Comparison of ENCODE assay signal across 9 cellular contexts in the genomic region with DNA sequence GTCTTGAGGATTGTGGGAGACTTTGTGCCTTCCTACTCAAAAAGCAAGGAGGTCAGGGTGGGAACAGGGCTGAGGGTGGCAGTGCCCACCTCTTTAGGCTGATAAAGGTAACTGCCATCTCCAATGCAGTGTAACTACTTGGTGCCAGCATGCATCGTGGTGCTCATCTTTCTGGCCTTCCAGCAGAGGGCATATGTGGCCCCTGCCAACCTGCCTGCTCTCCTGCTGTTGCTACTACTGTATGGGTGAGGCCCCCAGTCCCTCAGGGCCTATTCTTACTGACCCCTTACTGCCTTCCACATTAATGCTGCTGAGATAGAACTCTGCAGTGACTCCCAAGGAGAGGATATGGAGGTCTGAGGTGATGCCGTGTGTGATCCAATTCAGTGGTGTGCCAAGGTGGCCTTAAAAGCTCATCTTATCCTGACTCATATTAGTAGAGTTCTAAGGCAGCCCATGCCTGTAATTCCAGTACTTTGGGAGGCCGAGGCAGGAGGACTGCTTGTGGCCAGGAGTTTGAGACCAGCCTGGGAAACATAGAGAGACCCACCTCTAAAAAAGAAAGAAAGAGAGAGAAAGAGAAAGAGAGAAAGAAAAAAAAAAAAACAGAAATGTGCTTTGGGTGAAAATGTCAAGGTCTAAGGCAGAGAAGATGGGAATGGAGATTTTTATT. TPM values are rescaled to one million over a fixed set of nuclear protein-coding genes. Genes with fewer than 3 reads are reported as not detected.
DNase-seq lines count a peak whose midpoint lies in the region; ATAC-seq, FAIRE-seq and TF ChIP-seq lines count a peak whose summit lies in the region.
"Had no signal": no experiment of that assay in that cellular context is flagged by ENCODE, and none has a peak within 500 bp of the region (broad histone marks: within the 10 kb centered on the region; RNA-seq: fewer than 3 reads in every experiment).

No MANE protein-coding gene starts in this region.

- FAIRE-seq in K562 (lab: Jason Lieb, UNC), result peak; percentile 46

- H3K9me3 ChIP-seq in OCI-LY1 (ENCODE audit: low read length) (no peaks in the 10 kb centered on the region), K562 (replicated peaks; ENCODE audit: control insufficient read depth, insufficient read depth, low read depth, low read length) (no peaks in the 10 kb centered on the region), skeletal muscle tissue (ENCODE audit: control insufficient read depth in 3 of 3, low read length in 3 of 3) (peaks cover 9 to 33% (median 26%) of the 10 kb centered on the region in 3 donors)

- in situ Hi-C loops in K562 (cut with MboI), result no loop called here

- peak; percentile 7 for DNase-seq in NCI-H510A treated with DMSO at 0.1 percent for 48 hours (lab: John Stamatoyannopoulos, UW)
- no peak for DNase-seq in NCI-H510A (lab: John Stamatoyannopoulos, UW)
- DNase-seq in K562 (ENCODE audit: extremely low read depth in 1 of 4, low spot score in 3 of 4), result no peak
- no peak for DNase-seq in activated CD8-positive, alpha-beta memory T cell treated with anti-CD3 and anti-CD28 coated beads, Interleukin-2, amount 50 U/mL, for 4 hours
- no peak for DNase-seq in stimulated activated CD8-positive, alpha-beta memory T cell treated with anti-CD3 and anti-CD28 coated beads, Interleukin-4, amount 100 ng/mL, for 48 hours

- H3K4me1 ChIP-seq in OCI-LY1 (ENCODE audit: insufficient read depth, low read length, severe bottlenecking) (peaks cover 4% of the 10 kb centered on the region), K562 (replicated peaks in 1 of 2; ENCODE audit: control insufficient read depth in 2 of 2, insufficient read depth in 2 of 2, low read length in 2 of 2) (peaks cover 0 to 40% of the 10 kb centered on the region in 2 experiments; a peak in 2 of 5 replicates), skeletal muscle tissue (ENCODE audit: control insufficient read depth in 3 of 3, insufficient read depth in 3 of 3, low read length in 3 of 3) (no peaks in the 10 kb centered on the region)

- H2AFZ ChIP-seq in OCI-LY1 (ENCODE audit: low read length) (no peak overlapping the region), K562 (ENCODE audit: low read depth, low read length) (no peak overlapping the region)

- H3K9me2 ChIP-seq in OCI-LY1 (ENCODE audit: low read depth, low read length), result no peaks in the 10 kb centered on the region

- POLR2A ChIA-PET in K562 (lab: Yijun Ruan, JAX), result interaction anchor here (0.6 to 1.1 kb wide), 4 partner anchors 9 to 163 kb away, joined by 3 to 4 read pairs (median 4); partner anchors contain the start of gene RNU6-2

- TF ChIP-seq CTCF in OCI-LY1 (IDR thresholded peaks at IDR 0.05; ENCODE audit: low read length), result peak; percentile 49; the same call in 1 of the 2 replicates
- TF ChIP-seq CTCF in K562 (IDR thresholded peaks at IDR 0.05 in 2 of 3, conservative IDR thresholded peaks at IDR 0.05 in 1 of 3; ENCODE audit: insufficient read depth in 2 of 3, low read depth in 1 of 3, low read length in 3 of 3), result no peak

- no peak for TF ChIP-seq EP300 in K562 (IDR thresholded peaks at IDR 0.05; ENCODE audit: low read length)

- H3K27ac ChIP-seq in OCI-LY1 (ENCODE audit: low read depth, low read length, poor library complexity, severe bottlenecking) (no peak overlapping the region), K562 (ENCODE audit: extremely low read depth, low read depth, low read length) (no peak overlapping the region), skeletal muscle tissue (ENCODE audit: low read depth, low read length) (no peak overlapping the region)
- H3K27ac ChIP-seq: SK-N-MC had no signal

- WGBS in K562 (ENCODE audit: insufficient coverage, low coverage, missing lambda C conversion rate), result 84% methylated on average over 3 of the region's 3 CpGs

- no peak overlapping the region for H3K9ac ChIP-seq in OCI-LY1 (ENCODE audit: low read length)
- no peak overlapping the region for H3K9ac ChIP-seq in K562 (ENCODE audit: insufficient read depth in 1 of 2, low read depth in 2 of 2, low read length in 2 of 2)
- H3K9ac ChIP-seq in skeletal muscle tissue (ENCODE audit: low read depth in 1 of 3, low read length in 3 of 3), result no peak overlapping the region

- H3K36me3 ChIP-seq in OCI-LY1 (ENCODE audit: insufficient read depth, low read length) (peaks cover 51% of the 10 kb centered on the region; the same call in 1 of the 2 replicates), K562 (ENCODE audit: control insufficient read depth, insufficient read depth, low read length) (peaks cover 80% of the 10 kb centered on the region), skeletal muscle tissue (ENCODE audit: control insufficient read depth in 3 of 3, insufficient read depth in 3 of 3, low read length in 3 of 3) (peaks cover 23 to 58% (median 38%) of the 10 kb centered on the region in 3 donors)

- CTCF ChIA-PET in K562 (lab: Yijun Ruan, JAX; ENCODE audit: low intra/inter-chr PET ratio), result no interaction called here

- H3K4me2 ChIP-seq in OCI-LY1 (ENCODE audit: low read length) (no peak overlapping the region), K562 (ENCODE audit: insufficient read depth, low read length) (no peak overlapping the region)

- H3K27me3 ChIP-seq in OCI-LY1 (ENCODE audit: insufficient read depth, low read length) (no peaks in the 10 kb centered on the region), K562 (ENCODE audit: control insufficient read depth in 2 of 2, insufficient read depth in 2 of 2, low read length in 2 of 2) (no peaks in the 10 kb centered on the region), skeletal muscle tissue (ENCODE audit: control insufficient read depth in 3 of 3, insufficient read depth in 3 of 3, low read length in 3 of 3) (no peaks in the 10 kb centered on the region)

- TF ChIP-seq POLR2A in K562 (conservative IDR thresholded peaks at IDR 0.05), result no peak

- H4K20me1 ChIP-seq in OCI-LY1 (ENCODE audit: insufficient read depth, low read length) (no peaks in the 10 kb centered on the region), K562 (replicated peaks; ENCODE audit: control insufficient read depth, insufficient read depth, low read length) (0 out of 2 replicates have a peak, but pooled peaks cover 4% of the 10 kb centered on the region)

- no peaks in the 10 kb centered on the region for H3K9me1 ChIP-seq in K562 (ENCODE audit: control insufficient read depth, insufficient read depth, low read length)

- H3K79me2 ChIP-seq in OCI-LY1 (ENCODE audit: insufficient read depth, low read length) (no peaks in the 10 kb centered on the region), K562 (ENCODE audit: control insufficient read depth, insufficient read depth, low read length) (no peaks in the 10 kb centered on the region)

- intact Hi-C loops in K562 (cut with micrococcal nuclease), result no loop called here

- no peak overlapping the region for H3K4me3 ChIP-seq in OCI-LY1 (ENCODE audit: low read depth, low read length, poor library complexity, severe bottlenecking)
- no peak overlapping the region for H3K4me3 ChIP-seq in K562
- peak overlapping the region in 2 of 3 donors; percentile 24 to 49 for H3K4me3 ChIP-seq in skeletal muscle tissue (ENCODE audit: low read length in 3 of 3)
- H3K4me3 ChIP-seq: SK-N-MC had no signal

- no peak for ATAC-seq in K562
- ATAC-seq in HG03439 (IDR thresholded peaks at IDR 0.05; ENCODE audit: unreplicated experiment), result no peak

- no peak for TF ChIP-seq RAD21 in K562 (CRISPR knock-in tag; conservative IDR thresholded peaks at IDR 0.05 in 1 of 2, IDR thresholded peaks at IDR 0.05 in 1 of 2)

- no TSS peak for BruUV-seq in K562 (replicated peaks; lab: Mats Ljungman, UMichigan)

- H3F3A ChIP-seq in OCI-LY1 (ENCODE audit: insufficient read depth, low read length), result no peaks in the 10 kb centered on the region

RNA-seq across cellular contexts. Expression of gene ARHGAP45, which starts 9.6 kb away (rescaled TPM):
- total RNA-seq in K562 (2011; cell fraction: chromatin; rRNA removed; ENCODE audit: low replicate concordance), result 25.6 and 81.0 TPM in 2 replicates
- total RNA-seq in K562 (2011; cell fraction: nucleolus; rRNA removed), result 39.0 and 49.5 TPM in 2 replicates
- total RNA-seq in K562 (2011; cell fraction: nucleoplasm; rRNA removed), result 22.7 and 24.1 TPM in 2 replicates
- total RNA-seq in K562 (2014; rRNA removed) (22.1 and 31.1 TPM in 2 replicates), K562 (2014; rRNA removed; fragmentation: Illumina TruSeq; extraction: Trizol) (1.0 and 1.8 TPM in 2 replicates), K562 (2015; rRNA removed; fragmentation: Illumina TruSeq; extraction: Trizol) (4.2 and 6.0 TPM in 2 replicates), K562 (2021) (18.0 and 19.9 TPM in 2 replicates), skeletal muscle tissue (8.9 TPM)
- polyA plus RNA-seq in K562 (2011; rRNA removed) (4.4 and 7.6 TPM in 2 replicates), K562 (2014; fragmentation: Illumina TruSeq; extraction: Trizol) (1.9 and 6.9 TPM in 2 replicates), K562 (2014; fragmentation: Nextera tagmentation; extraction: Ambion mirVana) (under 1 TPM; 0.08 to 0.63 TPM), K562 (2014; rRNA removed) (16.3 and 20.2 TPM in 2 replicates)
- 5.6 and 12.6 TPM in 2 replicates for polyA plus RNA-seq in K562 (2011; cell fraction: cytosol; rRNA removed)
- 17.8 and 38.7 TPM in 2 replicates for polyA plus RNA-seq in K562 (2011; cell fraction: nucleus; rRNA removed)
- polyA plus RNA-seq in K562 (2012), result 15.0 and 15.2 TPM in 2 replicates
- 1.7 and 2.0 TPM in 2 replicates for polyA minus RNA-seq in K562 (2011; rRNA and poly(A)+ RNA removed)
- 6.2 and 8.5 TPM in 2 replicates for polyA minus RNA-seq in K562 (2011; cell fraction: cytosol; rRNA and poly(A)+ RNA removed)
- polyA minus RNA-seq in K562 (2011; cell fraction: nucleus; rRNA and poly(A)+ RNA removed), result 5.5 and 6.6 TPM in 2 replicates

RNA-seq across cellular contexts. Expression of gene ABCA7, which starts 17.4 kb away (rescaled TPM):
- total RNA-seq in K562 (2011; cell fraction: chromatin; rRNA removed; ENCODE audit: low replicate concordance), result 266 and 789 TPM in 2 replicates
- total RNA-seq in K562 (2011; cell fraction: nucleolus; rRNA removed), result 519 and 639 TPM in 2 replicates
- 258 and 297 TPM in 2 replicates for total RNA-seq in K562 (2011; cell fraction: nucleoplasm; rRNA removed)
- total RNA-seq in K562 (2014; rRNA removed) (31.4 and 45.4 TPM in 2 replicates), K562 (2014; rRNA removed; fragmentation: Illumina TruSeq; extraction: Trizol) (8.9 and 12.7 TPM in 2 replicates), K562 (2015; rRNA removed; fragmentation: Illumina TruSeq; extraction: Trizol) (19.1 and 22.8 TPM in 2 replicates), K562 (2021) (90.0 and 96.1 TPM in 2 replicates), skeletal muscle tissue (6.8 TPM)
- polyA plus RNA-seq in K562 (2011; rRNA removed) (32.6 and 52.0 TPM in 2 replicates), K562 (2014; fragmentation: Illumina TruSeq; extraction: Trizol) (31.2 and 32.6 TPM in 2 replicates), K562 (2014; fragmentation: Nextera tagmentation; extraction: Ambion mirVana) (1 to 10 TPM; 2.3 to 3.0 TPM), K562 (2014; rRNA removed) (73.5 and 94.1 TPM in 2 replicates)
- 31.0 and 47.7 TPM in 2 replicates for polyA plus RNA-seq in K562 (2011; cell fraction: cytosol; rRNA removed)
- 504 and 724 TPM in 2 replicates for polyA plus RNA-seq in K562 (2011; cell fraction: nucleus; rRNA removed)
- polyA plus RNA-seq in K562 (2012), result 65.1 and 67.9 TPM in 2 replicates
- 13.1 and 14.8 TPM in 2 replicates for polyA minus RNA-seq in K562 (2011; rRNA and poly(A)+ RNA removed)
- polyA minus RNA-seq in K562 (2011; cell fraction: cytosol; rRNA and poly(A)+ RNA removed), result 24.3 and 51.6 TPM in 2 replicates
- 164 and 176 TPM in 2 replicates for polyA minus RNA-seq in K562 (2011; cell fraction: nucleus; rRNA and poly(A)+ RNA removed)

RNA-seq across cellular contexts. Expression of gene CNN2, which starts 30.9 kb away (rescaled TPM):
- 25.1 and 70.9 TPM in 2 replicates for total RNA-seq in K562 (2011; cell fraction: chromatin; rRNA removed; ENCODE audit: low replicate concordance)
- 40.8 and 41.4 TPM in 2 replicates for total RNA-seq in K562 (2011; cell fraction: nucleolus; rRNA removed)
- 34.4 and 52.1 TPM in 2 replicates for total RNA-seq in K562 (2011; cell fraction: nucleoplasm; rRNA removed)
- 82.3 and 124 TPM in 2 replicates for total RNA-seq in K562 (2014; rRNA removed)
- total RNA-seq in K562 (2014; rRNA removed; fragmentation: Illumina TruSeq; extraction: Trizol), result 33.7 and 45.6 TPM in 2 replicates
- total RNA-seq in K562 (2015; rRNA removed; fragmentation: Illumina TruSeq; extraction: Trizol), result 52.7 and 54.9 TPM in 2 replicates
- total RNA-seq in K562 (2021), result 161 and 174 TPM in 2 replicates
- 36.4 and 61.3 TPM in 2 replicates for polyA plus RNA-seq in K562 (2011; rRNA removed)
- 82.9 and 105 TPM in 2 replicates for polyA plus RNA-seq in K562 (2011; cell fraction: cytosol; rRNA removed)
- polyA plus RNA-seq in K562 (2011; cell fraction: nucleus; rRNA removed), result 42.5 and 55.7 TPM in 2 replicates
- polyA plus RNA-seq in K562 (2012), result 82.7 and 152 TPM in 2 replicates
- 123 and 158 TPM in 2 replicates for polyA plus RNA-seq in K562 (2014; fragmentation: Illumina TruSeq; extraction: Trizol)
- polyA plus RNA-seq in K562 (2014; fragmentation: Nextera tagmentation; extraction: Ambion mirVana), result 10 to 100 TPM; 12.1 to 12.8 TPM
- polyA plus RNA-seq in K562 (2014; rRNA removed), result 71.3 and 73.3 TPM in 2 replicates
- polyA minus RNA-seq in K562 (2011; rRNA and poly(A)+ RNA removed), result 45.8 and 50.7 TPM in 2 replicates
- 132 and 161 TPM in 2 replicates for polyA minus RNA-seq in K562 (2011; cell fraction: cytosol; rRNA and poly(A)+ RNA removed)
- 9.0 and 15.9 TPM in 2 replicates for polyA minus RNA-seq in K562 (2011; cell fraction: nucleus; rRNA and poly(A)+ RNA removed)
- total RNA-seq in skeletal muscle tissue, result 40.2 TPM

RNA-seq across cellular contexts. Expression of gene RNU6-2, which starts 36.0 kb away (rescaled TPM):
- total RNA-seq in K562 (2011; cell fraction: chromatin; rRNA removed; ENCODE audit: low replicate concordance), result not detected in 2 replicates
- not detected in 2 replicates for total RNA-seq in K562 (2011; cell fraction: nucleolus; rRNA removed)
- total RNA-seq in K562 (2011; cell fraction: nucleoplasm; rRNA removed), result not detected in 2 replicates
- total RNA-seq in K562 (2014; rRNA removed) (not detected in 2 replicates), K562 (2014; rRNA removed; fragmentation: Illumina TruSeq; extraction: Trizol) (not detected in 2 replicates), K562 (2015; rRNA removed; fragmentation: Illumina TruSeq; extraction: Trizol) (not detected in 2 replicates), K562 (2021) (not detected in 2 replicates), skeletal muscle tissue (not detected)
- polyA plus RNA-seq in K562 (2011; rRNA removed) (not detected in 2 replicates), K562 (2014; fragmentation: Illumina TruSeq; extraction: Trizol) (not detected in 2 replicates), K562 (2014; fragmentation: Nextera tagmentation; extraction: Ambion mirVana) (not detected), K562 (2014; rRNA removed) (not detected in 2 replicates)
- not detected in 2 replicates for polyA plus RNA-seq in K562 (2011; cell fraction: cytosol; rRNA removed)
- polyA plus RNA-seq in K562 (2011; cell fraction: nucleus; rRNA removed), result not detected in 2 replicates
- polyA plus RNA-seq in K562 (2012), result not detected in 2 replicates
- under 0.01 TPM in 2 replicates for polyA minus RNA-seq in K562 (2011; rRNA and poly(A)+ RNA removed)
- 667 TPM in 1 of 2 replicates, not detected in the other for polyA minus RNA-seq in K562 (2011; cell fraction: cytosol; rRNA and poly(A)+ RNA removed)
- polyA minus RNA-seq in K562 (2011; cell fraction: nucleus; rRNA and poly(A)+ RNA removed), result under 0.01 TPM in 1 of 2 replicates, not detected in the other

RNA-seq across cellular contexts. Expression of gene TMEM259, which starts 36.4 kb away (rescaled TPM):
- 157 and 512 TPM in 2 replicates for total RNA-seq in K562 (2011; cell fraction: chromatin; rRNA removed; ENCODE audit: low replicate concordance)
- 498 and 541 TPM in 2 replicates for total RNA-seq in K562 (2011; cell fraction: nucleolus; rRNA removed)
- total RNA-seq in K562 (2011; cell fraction: nucleoplasm; rRNA removed), result 251 and 289 TPM in 2 replicates
- total RNA-seq in K562 (2014; rRNA removed) (135 and 169 TPM in 2 replicates), K562 (2014; rRNA removed; fragmentation: Illumina TruSeq; extraction: Trizol) (13.4 and 18.5 TPM in 2 replicates), K562 (2015; rRNA removed; fragmentation: Illumina TruSeq; extraction: Trizol) (59.7 and 60.9 TPM in 2 replicates), K562 (2021) (176 and 193 TPM in 2 replicates), skeletal muscle tissue (25.6 TPM)
- polyA plus RNA-seq in K562 (2011; rRNA removed) (83.2 and 158 TPM in 2 replicates), K562 (2014; fragmentation: Illumina TruSeq; extraction: Trizol) (63.6 and 79.5 TPM in 2 replicates), K562 (2014; fragmentation: Nextera tagmentation; extraction: Ambion mirVana) (under 1 TPM; 0.52 to 0.57 TPM), K562 (2014; rRNA removed) (225 and 231 TPM in 2 replicates)
- 163 and 311 TPM in 2 replicates for polyA plus RNA-seq in K562 (2011; cell fraction: cytosol; rRNA removed)
- polyA plus RNA-seq in K562 (2011; cell fraction: nucleus; rRNA removed), result 1,374 and 1,890 TPM in 2 replicates
- 118 and 187 TPM in 2 replicates for polyA plus RNA-seq in K562 (2012)
- polyA minus RNA-seq in K562 (2011; rRNA and poly(A)+ RNA removed), result 18.2 and 31.6 TPM in 2 replicates
- 42.1 and 50.9 TPM in 2 replicates for polyA minus RNA-seq in K562 (2011; cell fraction: cytosol; rRNA and poly(A)+ RNA removed)
- 105 and 111 TPM in 2 replicates for polyA minus RNA-seq in K562 (2011; cell fraction: nucleus; rRNA and poly(A)+ RNA removed)

Comparison
In these comparisons a context has a peak if more than half of its experiments do, and no peak if none do; other contexts are left out.
1. H3K4me3 ChIP-seq: peak in skeletal muscle tissue (2 of 3); none in OCI-LY1 (single experiment) and K562 (single experiment).